ENCODE assay signal across 8 cellular contexts in the genomic region with DNA sequence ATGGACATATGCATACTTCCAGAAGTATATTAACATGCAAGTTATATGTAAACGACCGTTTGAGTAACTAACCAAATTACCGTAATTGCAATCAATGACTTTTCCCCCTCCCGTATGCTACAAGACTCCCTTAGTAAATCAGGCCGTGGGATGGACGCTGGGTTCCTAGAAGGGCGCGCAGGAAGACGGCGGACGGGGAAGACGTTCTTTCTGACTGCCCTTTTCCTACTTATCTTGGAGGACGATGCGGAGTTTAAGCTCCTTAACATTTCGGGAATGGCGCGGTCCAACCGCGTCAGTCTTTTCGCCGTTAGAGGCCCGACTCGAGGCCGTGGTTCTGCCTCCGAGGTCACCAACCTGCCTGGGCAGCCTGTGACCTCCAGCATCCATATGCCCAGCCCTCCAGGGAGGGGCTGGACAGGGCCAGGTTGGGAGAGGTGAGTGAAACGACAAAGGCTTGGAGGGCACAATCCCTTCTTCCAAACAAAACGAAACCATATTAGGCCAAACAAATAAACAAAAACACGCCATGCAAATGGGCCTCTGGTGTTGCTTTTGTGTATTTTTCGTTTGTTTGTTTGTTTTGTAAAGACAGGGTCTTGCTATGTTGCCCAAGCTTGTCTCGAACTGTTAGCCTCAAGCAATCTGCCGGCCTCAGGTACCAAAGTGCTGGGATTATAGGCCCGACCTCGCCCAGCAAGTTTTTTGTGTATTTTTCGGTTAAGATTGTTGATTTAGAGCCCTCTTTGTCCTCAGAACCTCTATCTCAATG. TPM values are rescaled to one million over a fixed set of nuclear protein-coding genes. Genes with fewer than 3 reads are reported as not detected.
DNase-seq lines count a peak whose midpoint lies in the region; ATAC-seq and TF ChIP-seq lines count a peak whose summit lies in the region.

No MANE protein-coding gene starts in this region.

- CTCF ChIA-PET in CD4-positive, alpha-beta memory T cell (lab: Charles Lee; ENCODE audit: partially characterized antibody) = interaction anchor here (0.7 to 11.9 kb wide), 6 partner anchors 11 to 76 kb away, joined by 3 to 105 read pairs (median 3); no protein-coding TSS in a partner anchor

- H3K4me3 ChIP-seq in CD4-positive, alpha-beta memory T cell (ENCODE audit: low read length in 2 of 2) = peak overlapping the region; percentile 74 to 79
- peak overlapping the region; percentile 45 to 78 (median 76) for H3K4me3 ChIP-seq in upper lobe of left lung

- no peaks in the 10 kb centered on the region for H3K9me3 ChIP-seq in CD4-positive, alpha-beta memory T cell (ENCODE audit: control insufficient read depth in 1 of 2, low read length in 2 of 2)
- H3K9me3 ChIP-seq in upper lobe of left lung = no peaks in the 10 kb centered on the region

- H3K27me3 Mint-ChIP-seq in CD4-positive, alpha-beta memory T cell = no peaks in the 10 kb centered on the region
- no peaks in the 10 kb centered on the region for H3K27me3 Mint-ChIP-seq in memory B cell

- no peak for TF ChIP-seq POLR2A in upper lobe of left lung (IDR thresholded peaks at IDR 0.05)

- WGBS in upper lobe of left lung, 2 donors = 20 to 21% methylated on average over 34 of the region's 34 CpGs

- peak; percentile 5 for ATAC-seq in GM21529 (IDR thresholded peaks at IDR 0.05; ENCODE audit: unreplicated experiment)
- ATAC-seq in memory B cell (ENCODE audit: low read depth) = peak; percentile 1
- peak in 1 of 2 donors; percentile 42 for ATAC-seq in upper lobe of left lung (ENCODE audit: low FRiP score in 2 of 2)
- ATAC-seq in HG03457 (IDR thresholded peaks at IDR 0.05; ENCODE audit: unreplicated experiment) = no peak

- peaks cover 8 to 28% of the 10 kb centered on the region in 2 donors for H3K36me3 Mint-ChIP-seq in CD4-positive, alpha-beta memory T cell
- peaks cover 15% of the 10 kb centered on the region for H3K36me3 Mint-ChIP-seq in memory B cell

- H3K36me3 ChIP-seq in CD4-positive, alpha-beta memory T cell (ENCODE audit: insufficient read depth, low read length) = no peaks in the 10 kb centered on the region
- H3K36me3 ChIP-seq in upper lobe of left lung = peaks cover 0 to 20% (median 9%) of the 10 kb centered on the region in 4 donors

- no peaks in the 10 kb centered on the region for H3K27me3 ChIP-seq in CD4-positive, alpha-beta memory T cell (ENCODE audit: insufficient read depth, low read length)
- no peaks in the 10 kb centered on the region for H3K27me3 ChIP-seq in upper lobe of left lung

- POLR2A ChIA-PET in CD4-positive, alpha-beta memory T cell (lab: Charles Lee; ENCODE audit: partially characterized antibody) = interaction anchor here (0.6 to 3.9 kb wide), 19 partner anchors 8 to 986 kb away, joined by 3 to 50 read pairs (median 10); a partner anchor contains a TSS

- H3K4me1 Mint-ChIP-seq in CD4-positive, alpha-beta memory T cell = peaks cover 28 to 51% (median 34%) of the 10 kb centered on the region in 4 donors
- peaks cover 24% of the 10 kb centered on the region for H3K4me1 Mint-ChIP-seq in memory B cell

- TF ChIP-seq CTCF in upper lobe of left lung (IDR thresholded peaks at IDR 0.05) = no peak

- no peaks in the 10 kb centered on the region for H3K9me3 Mint-ChIP-seq in CD4-positive, alpha-beta memory T cell
- no peaks in the 10 kb centered on the region for H3K9me3 Mint-ChIP-seq in memory B cell

- peak overlapping the region; percentile 92 to 98 (median 97) for H3K4me3 Mint-ChIP-seq in CD4-positive, alpha-beta memory T cell
- peak overlapping the region; percentile 96 for H3K4me3 Mint-ChIP-seq in memory B cell

- H3K27ac Mint-ChIP-seq in CD4-positive, alpha-beta memory T cell = peak overlapping the region; percentile 90 to 99 (median 99)
- H3K27ac Mint-ChIP-seq in memory B cell = peak overlapping the region; percentile 99

- DNase-seq in CD4-positive, alpha-beta memory T cell = peak in 1 of 5 donors; percentile 6
- DNase-seq in NCI-H774 (lab: John Stamatoyannopoulos, UW) = peak; percentile 17
- peak in 1 of 2 donors; percentile 20 for DNase-seq in memory B cell (ENCODE audit: low spot score in 2 of 2)
- peak in 1 of 2 donors; percentile 22 for DNase-seq in upper lobe of left lung
- DNase-seq in GDM1 (lab: John Stamatoyannopoulos, UW) = no peak

- intact Hi-C loops in CD4-positive, alpha-beta memory T cell (cut with micrococcal nuclease) = loop anchor here (1.0 to 5.0 kb wide), 6 partner anchors 19 to 435 kb away; a partner anchor contains a TSS

- no peak for TF ChIP-seq EP300 in upper lobe of left lung (IDR thresholded peaks at IDR 0.05)

- H3K4me1 ChIP-seq in CD4-positive, alpha-beta memory T cell (ENCODE audit: insufficient read depth, low read length) = peaks cover 31% of the 10 kb centered on the region
- peaks cover 23 to 47% (median 25%) of the 10 kb centered on the region in 4 donors for H3K4me1 ChIP-seq in upper lobe of left lung

- peak overlapping the region; percentile 84 for H3K27ac ChIP-seq in CD4-positive, alpha-beta memory T cell (ENCODE audit: low read depth, low read length)
- H3K27ac ChIP-seq in cingulate gyrus (ENCODE audit: low read depth, low read length) = peak overlapping the region; percentile 96
- peak overlapping the region; percentile 93 to 95 (median 94) for H3K27ac ChIP-seq in upper lobe of left lung

RNA-seq across cellular contexts. Expression of a gene that starts 0.9 kb away (rescaled TPM):
- total RNA-seq in CD4-positive, alpha-beta memory T cell = 10 to 100 TPM; 87.2 to 97.4 TPM
- polyA plus RNA-seq in CD4-positive, alpha-beta memory T cell = 10 to 100 TPM; 56.6 to 68.8 TPM
- 100 to 1,000 TPM in 1 of 6 donors, 10 to 100 TPM in 5; 41.3 to 127 (median 64.0) TPM for total RNA-seq in upper lobe of left lung

RNA-seq across cellular contexts. Expression of a gene that starts 19.0 kb away (rescaled TPM):
- total RNA-seq in CD4-positive, alpha-beta memory T cell = 10 to 100 TPM; 56.3 to 64.3 TPM
- 10 to 100 TPM; 32.1 to 33.6 TPM for polyA plus RNA-seq in CD4-positive, alpha-beta memory T cell
- total RNA-seq in upper lobe of left lung = 10 to 100 TPM; 31.5 to 55.5 (median 43.2) TPM

RNA-seq across cellular contexts. Expression of a gene that starts 44.4 kb away (rescaled TPM):
- total RNA-seq in CD4-positive, alpha-beta memory T cell = not detected
- not detected for polyA plus RNA-seq in CD4-positive, alpha-beta memory T cell
- total RNA-seq in upper lobe of left lung = 100 to 1,000 TPM; 241 to 804 (median 431) TPM

RNA-seq across cellular contexts. Expression of a gene that starts 46.0 kb away (rescaled TPM):
- total RNA-seq in CD4-positive, alpha-beta memory T cell = 10 to 100 TPM; 39.2 to 39.3 TPM
- 1 to 10 TPM in 1 of 2 donors, under 1 TPM in 1; 0.36 to 1.3 TPM for polyA plus RNA-seq in CD4-positive, alpha-beta memory T cell
- 10 to 100 TPM; 17.4 to 50.3 (median 27.2) TPM for total RNA-seq in upper lobe of left lung

Comparison
In these comparisons a context has a peak if more than half of its experiments do, and no peak if none do; other contexts are left out.
1. RNA of a gene that starts 44.4 kb away (total RNA-seq): 241 to 804 TPM in upper lobe of left lung; not detected in CD4-positive, alpha-beta memory T cell; every median in the first group is over 100 times any median in the second.
2. Peak in every context shown above with its lines, with median percentiles within 50 percentile points of each other: H3K27ac ChIP-seq.